Comparison of ENCODE assay signal across 27 cellular contexts in genomic region chr2:41634686-41635085, GRCh38.
"Had no signal": no experiment of that assay in that cellular context is flagged by ENCODE, and none has a peak within 500 bp of the region (broad histone marks: within the 10 kb centered on the region; RNA-seq: fewer than 3 reads in every experiment).

No MANE protein-coding gene starts in this region.

- ATAC-seq: stimulated activated effector memory CD8-positive, alpha-beta T cell treated with anti-CD3 and anti-CD28 coated beads, Interleukin-12 subunit alpha, Interleukin-12 subunit beta, amount 100 ng/mL, for 72 hours; stimulated activated memory B cell treated with anti-CD40 and anti-IgM and Interleukin-4, amounts not matched to agents 10 μg/mL and 1 μg/mL and 100 μg/mL, for 72 hours; stimulated activated naive B cell treated with anti-CD40 and anti-IgM and Interleukin-4, amounts not matched to agents 10 μg/mL and 1 μg/mL and 100 μg/mL, for 72 hours; stimulated activated naive CD8-positive, alpha-beta T cell treated with anti-CD3 and anti-CD28 coated beads, Interleukin-15, Interleukin-2, amounts not matched to agents 100 U/mL and 50 U/mL, for 24 hours; upper lobe of right lung had no signal

- H3K9me3 Mint-ChIP-seq: type B pancreatic cell had no signal

- H3K27me3 ChIP-seq: stomach, suprapubic skin, testis, thyroid gland, tibial artery, tibial nerve, transverse colon, upper lobe of left lung, upper lobe of right lung, uterus, vagina had no signal

- H3K36me3 Mint-ChIP-seq: stimulated activated effector memory CD8-positive, alpha-beta T cell treated with anti-CD3 and anti-CD28 coated beads, Interleukin-12 subunit alpha, Interleukin-12 subunit beta, amount 100 ng/mL, for 72 hours; stimulated activated memory B cell treated with anti-CD40 and anti-IgM and Interleukin-4, amounts not matched to agents 10 μg/mL and 1 μg/mL and 100 μg/mL, for 72 hours; type B pancreatic cell had no signal

- H3K36me3 ChIP-seq: stomach, suprapubic skin, thoracic aorta, thyroid gland, tibial artery, tibial nerve, transverse colon, upper lobe of left lung, upper lobe of right lung, uterus, vagina had no signal

- H3K4me3 Mint-ChIP-seq: stimulated activated effector memory CD8-positive, alpha-beta T cell treated with anti-CD3 and anti-CD28 coated beads, Interleukin-12 subunit alpha, Interleukin-12 subunit beta, amount 100 ng/mL, for 72 hours; stimulated activated memory B cell treated with anti-CD40 and anti-IgM and Interleukin-4, amounts not matched to agents 10 μg/mL and 1 μg/mL and 100 μg/mL, for 72 hours; stimulated activated naive B cell treated with anti-CD40 and anti-IgM and Interleukin-4, amounts not matched to agents 10 μg/mL and 1 μg/mL and 100 μg/mL, for 72 hours; stimulated activated naive CD8-positive, alpha-beta T cell treated with anti-CD3 and anti-CD28 coated beads, Interleukin-15, Interleukin-2, amounts not matched to agents 100 ng/mL and 50 ng/mL, for 24 hours; type B pancreatic cell had no signal

- H3K9me3 ChIP-seq: suprapubic skin, testis, thoracic aorta, thyroid gland, transverse colon, upper lobe of left lung, upper lobe of right lung, uterus, vagina had no signal

- DNase-seq: stimulated activated CD4-positive, alpha-beta T cell treated with anti-CD3 and anti-CD28 coated beads, Interleukin-2, amount 100 ng/mL, for 48 hours; stimulated activated CD4-positive, alpha-beta T cell treated with anti-CD3 and anti-CD28 coated beads, Interleukin-4, amount 100 ng/mL, for 1 hour; stimulated activated CD4-positive, alpha-beta T cell treated with anti-CD3 and anti-CD28 coated beads, Interleukin-4, amount 100 ng/mL, for 24 hours; stimulated activated CD4-positive, alpha-beta T cell treated with anti-CD3 and anti-CD28 coated beads, Interleukin-4, amount 100 ng/mL, for 4 hours; stimulated activated CD8-positive, alpha-beta memory T cell treated with anti-CD3 and anti-CD28 coated beads, Interleukin-4, amount 100 ng/mL, for 48 hours; stimulated activated naive B cell treated with anti-CD40 and anti-IgM and Interleukin-4, amounts not matched to agents 10 μg/mL and 1 μg/mL and 100 μg/mL, for 72 hours; stimulated activated naive CD4-positive, alpha-beta T cell; stimulated activated naive CD4-positive, alpha-beta T cell treated with Interleukin-2 at 50 U/mL for 16 hours; stimulated activated naive CD8-positive, alpha-beta T cell treated with anti-CD3 and anti-CD28 coated beads, Interleukin-15, Interleukin-2, amounts not matched to agents 100 U/mL and 50 U/mL, for 24 hours; stomach; substantia nigra; testis; thyroid gland; tibial artery; transverse colon; trophoblast cell; upper lobe of left lung; upper lobe of right lung; uterus had no signal

- H3K4me1 Mint-ChIP-seq: stimulated activated effector memory CD8-positive, alpha-beta T cell treated with anti-CD3 and anti-CD28 coated beads, Interleukin-12 subunit alpha, Interleukin-12 subunit beta, amount 100 ng/mL, for 72 hours; stimulated activated memory B cell treated with anti-CD40 and anti-IgM and Interleukin-4, amounts not matched to agents 10 μg/mL and 1 μg/mL and 100 μg/mL, for 72 hours; stimulated activated naive B cell treated with anti-CD40 and anti-IgM and Interleukin-4, amounts not matched to agents 10 μg/mL and 1 μg/mL and 100 μg/mL, for 72 hours had no signal

- H3K4me1 ChIP-seq: stomach, suprapubic skin, testis, thyroid gland, tibial nerve, transverse colon, upper lobe of left lung, upper lobe of right lung, uterus, vagina had no signal

- H3K4me3 ChIP-seq: stomach, suprapubic skin, testis, thoracic aorta, thyroid gland, tibial artery, tibial nerve, transverse colon, upper lobe of left lung, upper lobe of right lung, uterus, vagina had no signal

- H3K27ac Mint-ChIP-seq: stimulated activated effector memory CD8-positive, alpha-beta T cell treated with anti-CD3 and anti-CD28 coated beads, Interleukin-12 subunit alpha, Interleukin-12 subunit beta, amount 100 ng/mL, for 72 hours; stimulated activated memory B cell treated with anti-CD40 and anti-IgM and Interleukin-4, amounts not matched to agents 10 μg/mL and 1 μg/mL and 100 μg/mL, for 72 hours; stimulated activated naive B cell treated with anti-CD40 and anti-IgM and Interleukin-4, amounts not matched to agents 10 μg/mL and 1 μg/mL and 100 μg/mL, for 72 hours; stimulated activated naive CD8-positive, alpha-beta T cell treated with anti-CD3 and anti-CD28 coated beads, Interleukin-15, Interleukin-2, amounts not matched to agents 100 ng/mL and 50 ng/mL, for 24 hours; type B pancreatic cell had no signal

- H3K27ac ChIP-seq: stomach, suprapubic skin, testis, thoracic aorta, thyroid gland, tibial artery, transverse colon, upper lobe of left lung, upper lobe of right lung, uterus, vagina had no signal
